Comparison of ENCODE assay signal across 1 cellular context in genomic region chr1:11930571-11931445, GRCh38.
A peak's percentile ranks its signal among the peaks of the same experiment; 100 is the strongest.
TF ChIP-seq lines count a peak whose summit lies in the region.

No MANE protein-coding gene starts in this region.

TF ChIP-seq in IMR-90, 13 proteins besides CTCF, POLR2A, EP300 and RAD21:
- TF ChIP-seq BHLHE40 (IDR thresholded peaks at IDR 0.05; ENCODE audit: low read depth, low read length), result no peak
- TF ChIP-seq MAFK (IDR thresholded peaks at IDR 0.05; ENCODE audit: low read depth, low read length), result no peak
- no peak for TF ChIP-seq FOS (IDR thresholded peaks at IDR 0.05; ENCODE audit: low read depth, low read length)
- TF ChIP-seq CEBPB (IDR thresholded peaks at IDR 0.05; ENCODE audit: low read depth, low read length), result peak; percentile 42; the same call in 1 of the 2 replicates
- no peak for TF ChIP-seq SMC3 (IDR thresholded peaks at IDR 0.05; ENCODE audit: low read depth, low read length)
- TF ChIP-seq, protein P1, sequence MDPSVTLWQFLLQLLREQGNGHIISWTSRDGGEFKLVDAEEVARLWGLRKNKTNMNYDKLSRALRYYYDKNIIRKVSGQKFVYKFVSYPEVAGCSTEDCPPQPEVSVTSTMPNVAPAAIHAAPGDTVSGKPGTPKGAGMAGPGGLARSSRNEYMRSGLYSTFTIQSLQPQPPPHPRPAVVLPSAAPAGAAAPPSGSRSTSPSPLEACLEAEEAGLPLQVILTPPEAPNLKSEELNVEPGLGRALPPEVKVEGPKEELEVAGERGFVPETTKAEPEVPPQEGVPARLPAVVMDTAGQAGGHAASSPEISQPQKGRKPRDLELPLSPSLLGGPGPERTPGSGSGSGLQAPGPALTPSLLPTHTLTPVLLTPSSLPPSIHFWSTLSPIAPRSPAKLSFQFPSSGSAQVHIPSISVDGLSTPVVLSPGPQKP (IDR thresholded peaks at IDR 0.05; ENCODE audit: borderline replicate concordance, low read depth, low read length), result no peak
TF ChIP-seq in IMR-90: peak in this region for 1.
